27 cellular contexts compared by ENCODE assay signal in genomic region chr2:125424386-125424785, GRCh38.
DNase-seq lines count a peak whose midpoint lies in the region; ATAC-seq, FAIRE-seq and TF ChIP-seq lines count a peak whose summit lies in the region.
"Had no signal": no experiment of that assay in that cellular context is flagged by ENCODE, and none has a peak within 500 bp of the region (broad histone marks: within the 10 kb centered on the region; RNA-seq: fewer than 3 reads in every experiment).

No MANE protein-coding gene starts in this region.

- H3K36me3 ChIP-seq in IMR-90 (ENCODE audit: control insufficient read depth, insufficient read depth, low read length) (no peaks in the 10 kb centered on the region), bronchial epithelial cell (ENCODE audit: control insufficient read depth, insufficient read depth, low read length) (no peaks in the 10 kb centered on the region), neuronal stem cell (replicated peaks in 1 of 2; ENCODE audit: control insufficient read depth in 2 of 2, insufficient read depth in 2 of 2, low read length in 2 of 2) (no peaks in the 10 kb centered on the region), pancreas (no peaks in the 10 kb centered on the region), mesenchymal stem cell (ENCODE audit: control insufficient read depth in 1 of 2, insufficient read depth in 2 of 2, low read depth in 1 of 2, low read length in 2 of 2) (no peaks in the 10 kb centered on the region)
- H3K36me3 ChIP-seq in effector memory CD4-positive, alpha-beta T cell (ENCODE audit: control insufficient read depth, insufficient read depth, low read length): no peaks in the 10 kb centered on the region
- H3K36me3 ChIP-seq: SJCRH30 had no signal

- POLR2A ChIA-PET in IMR-90 (lab: Charles Lee; ENCODE audit: unreplicated experiment): no interaction called here

- H3K23ac ChIP-seq in IMR-90 (ENCODE audit: low read depth, low read length) (no peak overlapping the region), neuronal stem cell (ENCODE audit: low read depth, low read length, poor library complexity) (no peak overlapping the region), mesenchymal stem cell (ENCODE audit: low read length in 2 of 2) (no peak overlapping the region)

- no TSS peak for BruUV-seq in IMR-90 (replicated peaks; lab: Mats Ljungman, UMichigan)

- CTCF ChIA-PET in IMR-90 (lab: Yijun Ruan, JAX): interaction anchor here (1.3 kb wide), 1 partner anchor 21 kb away, joined by 3 read pairs; no protein-coding TSS in a partner anchor

- H3K4me2 ChIP-seq in IMR-90 (ENCODE audit: low read depth, low read length) (no peak overlapping the region), neuronal stem cell (ENCODE audit: insufficient read depth, low read length, poor library complexity, severe bottlenecking) (no peak overlapping the region), mesenchymal stem cell (ENCODE audit: low read length, poor library complexity, severe bottlenecking) (no peak overlapping the region)
- H3K4me2 ChIP-seq: A549, PC-9 had no signal

- no peak for TF ChIP-seq RAD21 in IMR-90 (IDR thresholded peaks at IDR 0.05; ENCODE audit: low read length)

- no peak overlapping the region for H4K5ac ChIP-seq in IMR-90 (ENCODE audit: low read depth, low read length)

- intact Hi-C loops in IMR-90 (cut with micrococcal nuclease): no loop called here
- intact Hi-C loops in pancreas (cut with DNase I): no loop called here

- no peaks in the 10 kb centered on the region for H3K9me3 ChIP-seq in IMR-90 (ENCODE audit: control insufficient read depth, insufficient read depth, low read length)
- H3K9me3 ChIP-seq in neuronal stem cell (replicated peaks in 1 of 2; ENCODE audit: control insufficient read depth in 2 of 2, insufficient read depth in 1 of 2, low read depth in 1 of 2, low read length in 2 of 2): no peaks in the 10 kb centered on the region
- H3K9me3 ChIP-seq in effector memory CD4-positive, alpha-beta T cell (ENCODE audit: control insufficient read depth, low read length): no peaks in the 10 kb centered on the region
- H3K9me3 ChIP-seq in pancreas: no peaks in the 10 kb centered on the region
- H3K9me3 ChIP-seq in mesenchymal stem cell (ENCODE audit: control insufficient read depth, low read length): no peaks in the 10 kb centered on the region
- H3K9me3 ChIP-seq: A549, SJCRH30 had no signal

- H2AK5ac ChIP-seq in IMR-90 (ENCODE audit: low read depth, low read length) (no peak overlapping the region), neuronal stem cell (ENCODE audit: low read depth, low read length) (no peak overlapping the region), mesenchymal stem cell (ENCODE audit: low read length, severe bottlenecking) (no peak overlapping the region)

- H4K91ac ChIP-seq in IMR-90 (ENCODE audit: insufficient read depth, low read depth, low read length) (no peak overlapping the region), neuronal stem cell (ENCODE audit: low read depth, low read length, poor library complexity) (no peak overlapping the region), mesenchymal stem cell (ENCODE audit: low read length) (no peak overlapping the region)

- FAIRE-seq in bronchial epithelial cell (lab: Jason Lieb, UNC): no peak
- no peak for FAIRE-seq in pancreas (lab: Jason Lieb, UNC)
- FAIRE-seq: A549, GM18507, H1 had no signal

- no peak overlapping the region for H3K14ac ChIP-seq in IMR-90 (replicated peaks; ENCODE audit: low read depth, low read length)
- H3K14ac ChIP-seq in neuronal stem cell (ENCODE audit: low read length): no peak overlapping the region
- no peak overlapping the region for H3K14ac ChIP-seq in mesenchymal stem cell (ENCODE audit: low read length in 2 of 2)

- peak overlapping the region; percentile 57; the same call in 1 of the 2 replicates for H2BK120ac ChIP-seq in IMR-90 (ENCODE audit: low read depth, low read length)
- H2BK120ac ChIP-seq in neuronal stem cell (ENCODE audit: low read depth, low read length): no peak overlapping the region
- no peak overlapping the region for H2BK120ac ChIP-seq in mesenchymal stem cell (ENCODE audit: low read depth, low read length)

- H3K9ac ChIP-seq in IMR-90 (ENCODE audit: low read depth, low read length): no peak overlapping the region
- no peak overlapping the region for H3K9ac ChIP-seq in neuronal stem cell (ENCODE audit: low read depth, low read length, poor library complexity)
- H3K9ac ChIP-seq in mesenchymal stem cell (ENCODE audit: low read length): no peak overlapping the region

- H2AFZ ChIP-seq in IMR-90 (replicated peaks; ENCODE audit: low read length, poor library complexity) (no peak overlapping the region), neuronal stem cell (ENCODE audit: low read length) (no peak overlapping the region), mesenchymal stem cell (ENCODE audit: low read depth, low read length) (no peak overlapping the region)
- H2AFZ ChIP-seq: PC-9 had no signal

- peak overlapping the region; percentile 81; the same call in 1 of the 2 replicates for H2BK20ac ChIP-seq in IMR-90 (ENCODE audit: low read depth, low read length)

- DNase-seq in AG08396 (ENCODE audit: low spot score) (peak; percentile 14), IMR-90 (no peak), bronchial epithelial cell (ENCODE audit: low read depth) (peak; percentile 2), neuronal stem cell (ENCODE audit: low spot score) (peak; percentile 9), pancreas (no peak), mesenchymal stem cell (no peak)
- DNase-seq in effector memory CD4-positive, alpha-beta T cell: no peak
- DNase-seq: CD8-positive, alpha-beta T cell; DMS153; HCEC 1CT; KG1; MV-4-11; NCI-H1105 treated with DMSO at 0.1 percent for 48 hours; NCI-H146; NCI-H1930; NCI-H2107; NCI-H446 treated with DMSO at 0.1 percent for 48 hours; NCI-H526; PC-9; SJCRH30 had no signal

- no peaks in the 10 kb centered on the region for H4K20me1 ChIP-seq in IMR-90 (ENCODE audit: insufficient read depth, low read length)

- H3K79me1 ChIP-seq in IMR-90 (ENCODE audit: low read depth in 1 of 2, low read length in 2 of 2) (no peaks in the 10 kb centered on the region), neuronal stem cell (ENCODE audit: low read depth, low read length) (no peaks in the 10 kb centered on the region), mesenchymal stem cell (replicated peaks; ENCODE audit: low read length, poor library complexity, severe bottlenecking) (no peaks in the 10 kb centered on the region)

- ATAC-seq in IMR-90 (ENCODE audit: low read depth): no peak
- ATAC-seq in GM21528 (IDR thresholded peaks at IDR 0.05; ENCODE audit: low FRiP score, unreplicated experiment): no peak
- ATAC-seq in pancreas: no peak
- ATAC-seq: A549; CD8-positive, alpha-beta T cell; Right ventricle myocardium inferior; SK-N-SH treated with all-trans-retinoic acid at 6 μM for 48 hours had no signal

- H3K56ac ChIP-seq in IMR-90 (ENCODE audit: extremely low read depth, insufficient read depth, low read length): no peak overlapping the region

- TF ChIP-seq CTCF in IMR-90 (conservative IDR thresholded peaks at IDR 0.05; ENCODE audit: low read depth, low read length) (no peak), bronchial epithelial cell (IDR thresholded peaks at IDR 0.05; ENCODE audit: insufficient read depth, low read length, severe bottlenecking) (no peak), pancreas (IDR thresholded peaks at IDR 0.05) (no peak)

- H2BK15ac ChIP-seq in IMR-90 (ENCODE audit: low read depth, low read length) (0 out of 3 replicates have a peak overlapping the region, but pooled peaks have one; percentile 28), neuronal stem cell (ENCODE audit: low read length) (no peak overlapping the region), mesenchymal stem cell (ENCODE audit: low read depth, poor library complexity, severe bottlenecking) (no peak overlapping the region)

- H3K27me3 ChIP-seq in IMR-90 (ENCODE audit: control insufficient read depth, insufficient read depth, low read length): no peaks in the 10 kb centered on the region
- H3K27me3 ChIP-seq in bronchial epithelial cell (ENCODE audit: control insufficient read depth, insufficient read depth, low read length): no peaks in the 10 kb centered on the region
- no peaks in the 10 kb centered on the region for H3K27me3 ChIP-seq in neuronal stem cell (ENCODE audit: control insufficient read depth in 3 of 3, insufficient read depth in 3 of 3, low read depth in 1 of 3, low read length in 3 of 3)
- no peaks in the 10 kb centered on the region for H3K27me3 ChIP-seq in effector memory CD4-positive, alpha-beta T cell (replicated peaks; ENCODE audit: control insufficient read depth, insufficient read depth, low read length, poor library complexity, severe bottlenecking)
- H3K27me3 ChIP-seq in pancreas: no peaks in the 10 kb centered on the region
- no peaks in the 10 kb centered on the region for H3K27me3 ChIP-seq in mesenchymal stem cell (ENCODE audit: control insufficient read depth in 1 of 2, insufficient read depth in 1 of 2, low read length in 2 of 2)
- H3K27me3 ChIP-seq: SJCRH30 had no signal

- no peak overlapping the region for H4K8ac ChIP-seq in IMR-90 (ENCODE audit: low read depth in 2 of 2, low read length in 2 of 2)
- no peak overlapping the region for H4K8ac ChIP-seq in neuronal stem cell (ENCODE audit: low read depth, low read length)
- H4K8ac ChIP-seq in mesenchymal stem cell (ENCODE audit: low read length): no peak overlapping the region

- H3K4me3 ChIP-seq in IMR-90 (ENCODE audit: insufficient read depth, low read depth, low read length) (no peak overlapping the region), bronchial epithelial cell (ENCODE audit: low read depth, low read length) (no peak overlapping the region), neuronal stem cell (ENCODE audit: low read length in 2 of 2) (no peak overlapping the region), pancreas (no peak overlapping the region), mesenchymal stem cell (ENCODE audit: insufficient read depth in 1 of 2, low read depth in 1 of 2, low read length in 2 of 2) (no peak overlapping the region)
- no peak overlapping the region for H3K4me3 ChIP-seq in effector memory CD4-positive, alpha-beta T cell (ENCODE audit: insufficient read depth, low read depth, low read length, poor library complexity, severe bottlenecking)
- H3K4me3 ChIP-seq: A549, PC-9, SJCRH30 had no signal

- dilution Hi-C loops in IMR-90 (cut with HindIII; ENCODE audit: low sequenced_read_pairs, unreplicated experiment): no loop called here

- H3K18ac ChIP-seq in IMR-90 (ENCODE audit: low read depth, low read length): no peak overlapping the region
- no peak overlapping the region for H3K18ac ChIP-seq in neuronal stem cell (ENCODE audit: low read length)
- H3K18ac ChIP-seq in mesenchymal stem cell (ENCODE audit: low read depth in 1 of 2, low read length in 2 of 2): no peak overlapping the region

- H2BK5ac ChIP-seq in IMR-90 (ENCODE audit: low read depth, low read length, poor library complexity, severe bottlenecking): no peak overlapping the region
- no peak overlapping the region for H2BK5ac ChIP-seq in neuronal stem cell (ENCODE audit: low read length)
- H2BK5ac ChIP-seq in mesenchymal stem cell (ENCODE audit: low read depth, low read length, poor library complexity, severe bottlenecking): no peak overlapping the region

- H3K27ac ChIP-seq in IMR-90 (ENCODE audit: insufficient read depth, low read length): no peak overlapping the region
- no peak overlapping the region for H3K27ac ChIP-seq in neuronal stem cell (replicated peaks; ENCODE audit: low read length)
- no peak overlapping the region for H3K27ac ChIP-seq in effector memory CD4-positive, alpha-beta T cell (ENCODE audit: insufficient read depth, low read length, poor library complexity, severe bottlenecking)
- no peak overlapping the region for H3K27ac ChIP-seq in pancreas
- no peak overlapping the region for H3K27ac ChIP-seq in mesenchymal stem cell (ENCODE audit: low read length, poor library complexity, severe bottlenecking)
- H3K27ac ChIP-seq: A549, C4-2B, PC-9, SJCRH30 had no signal

- in situ Hi-C loops in IMR-90 (cut with MboI; ENCODE audit: low sequenced_read_pairs): no loop called here

- H3K9me1 ChIP-seq in IMR-90 (ENCODE audit: insufficient read depth, low read length): no peaks in the 10 kb centered on the region

- H2AK9ac ChIP-seq in IMR-90 (replicated peaks; ENCODE audit: low read depth, low read length, poor library complexity): no peak overlapping the region

- TF ChIP-seq POLR2A in IMR-90 (IDR thresholded peaks at IDR 0.05; ENCODE audit: low read depth, low read length): no peak

- H3K4ac ChIP-seq in IMR-90 (ENCODE audit: low read depth, low read length) (no peak overlapping the region), neuronal stem cell (ENCODE audit: low read length) (no peak overlapping the region), mesenchymal stem cell (ENCODE audit: low read depth in 1 of 2, low read length in 2 of 2) (no peak overlapping the region)

- no peak overlapping the region for H2BK12ac ChIP-seq in neuronal stem cell (ENCODE audit: low read length)
- H2BK12ac ChIP-seq in mesenchymal stem cell (ENCODE audit: low read length in 2 of 2): no peak overlapping the region

- peaks cover 4% of the 10 kb centered on the region for H3K4me1 ChIP-seq in IMR-90 (ENCODE audit: control insufficient read depth, insufficient read depth, low read length)
- peaks cover 0 to 2% of the 10 kb centered on the region in 2 donors for H3K4me1 ChIP-seq in neuronal stem cell (ENCODE audit: control insufficient read depth in 2 of 2, insufficient read depth in 1 of 2, low read depth in 1 of 2, low read length in 2 of 2)
- H3K4me1 ChIP-seq in effector memory CD4-positive, alpha-beta T cell (ENCODE audit: control insufficient read depth, insufficient read depth, low read length, poor library complexity, severe bottlenecking): no peaks in the 10 kb centered on the region
- H3K4me1 ChIP-seq in pancreas: no peaks in the 10 kb centered on the region
- H3K4me1 ChIP-seq in mesenchymal stem cell (ENCODE audit: control insufficient read depth, insufficient read depth, low read depth, low read length): no peaks in the 10 kb centered on the region
- H3K4me1 ChIP-seq: A549 had no signal

Comparison
In these comparisons a context has a peak if more than half of its experiments do, and no peak if none do; other contexts are left out.
1. DNase-seq: peak in AG08396 (single experiment), bronchial epithelial cell (single experiment) and neuronal stem cell (single experiment); none in IMR-90 (single experiment), effector memory CD4-positive, alpha-beta T cell (0 of 3), pancreas (0 of 6) and mesenchymal stem cell (single experiment).